ENCODE assay signal across 11 cellular contexts in genomic region chr14:20998674-20999366, GRCh38. TPM values are rescaled to one million over a fixed set of nuclear protein-coding genes. Genes with fewer than 3 reads are reported as not detected.
A peak's percentile ranks its signal among the peaks of the same experiment; 100 is the strongest.
DNase-seq lines count a peak whose midpoint lies in the region; ATAC-seq, FAIRE-seq and TF ChIP-seq lines count a peak whose summit lies in the region.
"Had no signal": no experiment of that assay in that cellular context is flagged by ENCODE, and none has a peak within 500 bp of the region (broad histone marks: within the 10 kb centered on the region; RNA-seq: fewer than 3 reads in every experiment).

A gene with protein sequence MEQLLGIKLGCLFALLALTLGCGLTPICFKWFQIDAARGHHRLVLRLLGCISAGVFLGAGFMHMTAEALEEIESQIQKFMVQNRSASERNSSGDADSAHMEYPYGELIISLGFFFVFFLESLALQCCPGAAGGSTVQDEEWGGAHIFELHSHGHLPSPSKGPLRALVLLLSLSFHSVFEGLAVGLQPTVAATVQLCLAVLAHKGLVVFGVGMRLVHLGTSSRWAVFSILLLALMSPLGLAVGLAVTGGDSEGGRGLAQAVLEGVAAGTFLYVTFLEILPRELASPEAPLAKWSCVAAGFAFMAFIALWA (plus strand): TSS chr14:20999293. CDS start chr14:20999447, 154 bp downstream.

- no peak within 1 kb of the TSS for H3K14ac ChIP-seq in H1 (ENCODE audit: insufficient read length)

- H3K9me3 ChIP-seq in H1 (ENCODE audit: insufficient read depth in 2 of 2, low read depth in 1 of 2, low read length in 1 of 2) (no peaks in the 10 kb centered on the region), esophagus muscularis mucosa (no peaks in the 10 kb centered on the region)

- no peak within 1 kb of the TSS for H2AK5ac ChIP-seq in H1 (ENCODE audit: low read depth, low read length)

- H3K36me3 ChIP-seq in H1 (ENCODE audit: control insufficient read depth in 2 of 4, insufficient read depth in 4 of 4, low read length in 3 of 4) (peaks cover 19 to 31% (median 25%) of the 10 kb centered on the region in 4 experiments), esophagus muscularis mucosa (peaks cover 34 to 39% (median 37%) of the 10 kb centered on the region in 4 donors)

- no peak within 1 kb of the TSS for H4K91ac ChIP-seq in H1 (replicated peaks; ENCODE audit: insufficient read length, low read length)

- H2AFZ ChIP-seq in H1 (ENCODE audit: low read length) = peak within 1 kb of the TSS; percentile 54; the same call in 1 of the 2 replicates

- CTCF ChIA-PET in H1 (lab: Charles Lee; ENCODE audit: partially characterized antibody) = interaction anchor here (0.7 to 10.6 kb wide), 13 partner anchors 14 to 307 kb away, joined by 3 to 117 read pairs (median 4); no protein-coding TSS in a partner anchor

- H2BK120ac ChIP-seq in H1 (replicated peaks; ENCODE audit: low read depth, low read length) = no peak within 1 kb of the TSS

- 0 out of 2 replicates have a peak within 1 kb of the TSS, but pooled peaks have one; percentile 76 for H2BK15ac ChIP-seq in H1 (ENCODE audit: low read length)

- H3K27ac ChIP-seq in 22Rv1 = peak within 1 kb of the TSS; percentile 52
- no peak within 1 kb of the TSS for H3K27ac ChIP-seq in H1 (ENCODE audit: low read depth, low read length)
- H3K27ac ChIP-seq in esophagus muscularis mucosa (replicated peaks in 1 of 4) = no peak within 1 kb of the TSS

- no peak within 1 kb of the TSS for H3K23ac ChIP-seq in H1 (ENCODE audit: insufficient read length)

- H4K5ac ChIP-seq in H1 (ENCODE audit: insufficient read length, low read depth, low read length) = no peak within 1 kb of the TSS

- H4K8ac ChIP-seq in H1 (ENCODE audit: extremely low read depth, insufficient read depth, low read length) = no peak within 1 kb of the TSS

- 48% methylated on average over 6 of the region's 6 CpGs; no CpG with 5 or more reads in 1 of the 2 experiments for WGBS in H1 (ENCODE audit: extremely low coverage in 1 of 2, insufficient coverage in 1 of 2, insufficient read length in 1 of 2, insufficient replicate concordance in 2 of 2, low coverage in 1 of 2, low lambda C conversion rate in 2 of 2, missing lambda C conversion rate in 1 of 2), 2 experiments
- WGBS in esophagus muscularis mucosa = 42% methylated on average over 6 of the region's 6 CpGs

- no peak within 1 kb of the TSS for H2BK5ac ChIP-seq in H1 (ENCODE audit: low read depth, low read length)

- H3K4ac ChIP-seq in H1 (replicated peaks; ENCODE audit: insufficient read length, low read depth, low read length) = no peak within 1 kb of the TSS

- H3K9me3 Mint-ChIP-seq in mesothelial cell of epicardium = no peaks in the 10 kb centered on the region
- H3K9me3 Mint-ChIP-seq in activated naive CD8-positive, alpha-beta T cell treated with anti-CD3 and anti-CD28 coated beads for 36 hours = no peaks in the 10 kb centered on the region

- peak within 1 kb of the TSS; percentile 95 for H3K27ac Mint-ChIP-seq in mesothelial cell of epicardium
- H3K27ac Mint-ChIP-seq in activated naive CD8-positive, alpha-beta T cell treated with anti-CD3 and anti-CD28 coated beads for 36 hours = no peak within 1 kb of the TSS

- peak within 1 kb of the TSS; percentile 32 to 55; a peak in 2 of 4 replicates for H3K4me2 ChIP-seq in H1 (ENCODE audit: insufficient read depth in 1 of 2, low read depth in 2 of 2, low read length in 2 of 2)

- H3K4me1 Mint-ChIP-seq in mesothelial cell of epicardium = peaks cover 71% of the 10 kb centered on the region
- peaks cover 3% of the 10 kb centered on the region for H3K4me1 Mint-ChIP-seq in activated naive CD8-positive, alpha-beta T cell treated with anti-CD3 and anti-CD28 coated beads for 36 hours

- H3K27me3 Mint-ChIP-seq in mesothelial cell of epicardium (ENCODE audit: low read depth) = no peaks in the 10 kb centered on the region
- H3K27me3 Mint-ChIP-seq in activated naive CD8-positive, alpha-beta T cell treated with anti-CD3 and anti-CD28 coated beads for 36 hours = no peaks in the 10 kb centered on the region

- POLR2A ChIA-PET in H1 (lab: Charles Lee; ENCODE audit: partially characterized antibody) = interaction anchor here (0.6 to 1.8 kb wide), 10 partner anchors 10 to 202 kb away, joined by 3 to 5 read pairs (median 4); no protein-coding TSS in a partner anchor

- peak within 1 kb of the TSS in 1 of 4 experiments; percentile 9; a peak in 1 of 8 replicates for H3K4me3 ChIP-seq in H1 (ENCODE audit: extremely low read depth in 1 of 4, insufficient read depth in 2 of 4, low read depth in 3 of 4, low read length in 4 of 4)
- no peak within 1 kb of the TSS for H3K4me3 ChIP-seq in esophagus muscularis mucosa

- intact Hi-C loops in esophagus muscularis mucosa (cut with DNase I) = no loop called here

- H3K23me2 ChIP-seq in H1 (ENCODE audit: low read depth, low read length) = no peaks in the 10 kb centered on the region; the same call in 1 of the 2 replicates

- H4K20me1 ChIP-seq in H1 (replicated peaks in 1 of 2; ENCODE audit: control insufficient read depth in 1 of 2, insufficient read depth in 2 of 2, low read length in 2 of 2) = peaks cover 0 to 2% of the 10 kb centered on the region in 2 experiments

- peak within 1 kb of the TSS; percentile 61 for H3K4me3 Mint-ChIP-seq in mesothelial cell of epicardium
- H3K4me3 Mint-ChIP-seq in activated naive CD8-positive, alpha-beta T cell treated with anti-CD3 and anti-CD28 coated beads for 36 hours = no peak within 1 kb of the TSS

- H2BK12ac ChIP-seq in H1 (ENCODE audit: low read depth, low read length) = no peak within 1 kb of the TSS; the same call in 1 of the 2 replicates

- no peak for TF ChIP-seq RAD21 in H1 (IDR thresholded peaks at IDR 0.05 in 1 of 2, conservative IDR thresholded peaks at IDR 0.05 in 1 of 2; ENCODE audit: low read depth in 2 of 2, low read length in 2 of 2)

- no peaks in the 10 kb centered on the region for H3K79me1 ChIP-seq in H1 (ENCODE audit: low read depth, low read length)

- H3K18ac ChIP-seq in H1 (ENCODE audit: extremely low read depth, low read length) = no peak within 1 kb of the TSS

- H3K9ac ChIP-seq in H1 (replicated peaks in 1 of 4; ENCODE audit: extremely low read depth in 1 of 4, low read depth in 3 of 4, low read length in 3 of 4) = no peak within 1 kb of the TSS

- H3K79me2 ChIP-seq in H1 (ENCODE audit: control insufficient read depth in 1 of 2, insufficient read depth in 2 of 2, low read length in 2 of 2) = no peaks in the 10 kb centered on the region

- TF ChIP-seq POLR2A in H1 (IDR thresholded peaks at IDR 0.05; ENCODE audit: control extremely low read depth in 1 of 2, low read depth in 2 of 2, low read length in 2 of 2) (no peak), esophagus muscularis mucosa (IDR thresholded peaks at IDR 0.05; ENCODE audit: low read depth) (no peak)

- peaks cover 2 to 6% (median 5%) of the 10 kb centered on the region in 4 experiments; a peak in 5 of 7 replicates for H3K4me1 ChIP-seq in H1 (replicated peaks in 1 of 4; ENCODE audit: control insufficient read depth in 3 of 4, insufficient read depth in 4 of 4, low read length in 3 of 4)
- H3K4me1 ChIP-seq in esophagus muscularis mucosa = no peaks in the 10 kb centered on the region

- peak; percentile 73 for DNase-seq in HPDE6-E6E7 (ENCODE audit: extremely low spot score)
- peak in 1 of 2 experiments; percentile 60 for DNase-seq in H1 (ENCODE audit: low read depth in 1 of 2, low spot score in 2 of 2)
- DNase-seq in mesothelial cell of epicardium (ENCODE audit: low spot score in 2 of 2, unreplicated experiment in 2 of 2) = peak in 1 of 2 experiments; percentile 53
- DNase-seq in activated naive CD8-positive, alpha-beta T cell treated with anti-CD3 and anti-CD28 coated beads for 36 hours = no peak
- DNase-seq in esophagus muscularis mucosa (ENCODE audit: extremely low spot score) = no peak
- DNase-seq: activated CD8-positive, alpha-beta memory T cell treated with anti-CD3 and anti-CD28 coated beads for 24 hours; hypothalamus; NCI-H2081 treated with DMSO at 0.1 percent for 48 hours had no signal

- FAIRE-seq in H1 (lab: Jason Lieb, UNC) = peak; percentile 70

- TF ChIP-seq CTCF in 22Rv1 (IDR thresholded peaks at IDR 0.05) (no peak), H1 (IDR thresholded peaks at IDR 0.05; ENCODE audit: control extremely low read depth in 1 of 3, insufficient read depth in 1 of 3, low read depth in 1 of 3, low read length in 3 of 3) (no peak), mesothelial cell of epicardium (IDR thresholded peaks at IDR 0.05; ENCODE audit: unreplicated experiment) (no peak), esophagus muscularis mucosa (IDR thresholded peaks at IDR 0.05) (no peak)

- H3K56ac ChIP-seq in H1 (replicated peaks; ENCODE audit: insufficient read length, low read depth, low read length) = no peak within 1 kb of the TSS

- H2BK20ac ChIP-seq in H1 (ENCODE audit: low read length) = no peak within 1 kb of the TSS

- peaks cover 22% of the 10 kb centered on the region for H3K36me3 Mint-ChIP-seq in mesothelial cell of epicardium
- peaks cover 5% of the 10 kb centered on the region for H3K36me3 Mint-ChIP-seq in activated naive CD8-positive, alpha-beta T cell treated with anti-CD3 and anti-CD28 coated beads for 36 hours

- TF ChIP-seq EP300 in H1 (IDR thresholded peaks at IDR 0.05; ENCODE audit: borderline replicate concordance in 1 of 2, low read depth in 2 of 2, low read length in 2 of 2) (no peak), esophagus muscularis mucosa (IDR thresholded peaks at IDR 0.05) (no peak)

- ATAC-seq in GM21381 (IDR thresholded peaks at IDR 0.05; ENCODE audit: unreplicated experiment) (no peak), GM21825 (IDR thresholded peaks at IDR 0.05; ENCODE audit: unreplicated experiment) (no peak)

- no peaks in the 10 kb centered on the region for H3K27me3 ChIP-seq in H1 (replicated peaks in 1 of 4; ENCODE audit: control insufficient read depth in 3 of 4, extremely low read depth in 1 of 4, insufficient read depth in 3 of 4, low read length in 3 of 4)
- H3K27me3 ChIP-seq in esophagus muscularis mucosa = no peaks in the 10 kb centered on the region

TF ChIP-seq in H1, 55 proteins besides CTCF, POLR2A, EP300 and RAD21 (continues in another document):
- TF ChIP-seq SIX5 (IDR thresholded peaks at IDR 0.05; ENCODE audit: low read depth, low read length) = no peak
- peak; percentile 20 for TF ChIP-seq ASH2L (IDR thresholded peaks at IDR 0.05; ENCODE audit: low read length)
- TF ChIP-seq CHD2 (IDR thresholded peaks at IDR 0.05; ENCODE audit: low read length) = no peak

RNA-seq across cellular contexts. Expression of the gene that starts here (rescaled TPM):
- total RNA-seq in H1 (2021; fragmentation: NEBNext Ultra II Directional; extraction: Animal tissue kit (Norgen Biotek cat#: 25700)) = 0.22 TPM in 1 of 2 replicates, not detected in the other
- polyA plus RNA-seq in H1 (2011; rRNA removed) = 0.14 and 0.31 TPM in 2 replicates
- polyA plus RNA-seq in H1 (2011; cell fraction: cytosol; rRNA removed) = 0.09 TPM
- 0.29 TPM for polyA plus RNA-seq in H1 (2011; cell fraction: nucleus; rRNA removed)
- 0.19 to 0.43 TPM in 2 of 4 replicates, not detected in the others for polyA plus RNA-seq in H1 (2012, experiment 1 of 2)
- 0.21 TPM for polyA plus RNA-seq in H1 (2012, experiment 2 of 2)
- 0.06 TPM for polyA plus RNA-seq in H1 (2013, experiment 1 of 2)
- polyA plus RNA-seq in H1 (2013, experiment 2 of 2) = 0.07 TPM
- polyA minus RNA-seq in H1 (2011; rRNA and poly(A)+ RNA removed) = 0.13 TPM in 1 of 2 replicates, not detected in the other
- polyA minus RNA-seq in H1 (2011; cell fraction: cytosol; rRNA and poly(A)+ RNA removed) = not detected
- polyA minus RNA-seq in H1 (2011; cell fraction: nucleus; rRNA and poly(A)+ RNA removed) = not detected
- total RNA-seq in mesothelial cell of epicardium (2.7 to 3.3 TPM (median 3.1 TPM) in 3 replicates), esophagus muscularis mucosa (not detected)
- under 1 TPM; 0.36 to 0.54 TPM for total RNA-seq in activated naive CD8-positive, alpha-beta T cell treated with anti-CD3 and anti-CD28 coated beads for 36 hours
